Comparison of ENCODE assay signal across 9 cellular contexts in genomic region chr5:78008356-78008967, GRCh38.
DNase-seq lines count a peak whose midpoint lies in the region; ATAC-seq, FAIRE-seq and TF ChIP-seq lines count a peak whose summit lies in the region.
"Had no signal": no experiment of that assay in that cellular context is flagged by ENCODE, and none has a peak within 500 bp of the region (broad histone marks: within the 10 kb centered on the region; RNA-seq: fewer than 3 reads in every experiment).

No MANE protein-coding gene starts in this region.

- no peaks in the 10 kb centered on the region for H3K4me1 Mint-ChIP-seq in activated CD4-positive, alpha-beta T cell treated with anti-CD3 and anti-CD28 coated beads, Interleukin-2, amount 10 ng/mL, durations not matched to agents 24 days and 14 days

- H3K36me3 ChIP-seq in PC-9 (ENCODE audit: low read depth) (no peaks in the 10 kb centered on the region), endothelial cell of umbilical vein (ENCODE audit: control insufficient read depth in 2 of 2, extremely low read depth in 1 of 2, insufficient read depth in 2 of 2, low read length in 2 of 2) (no peaks in the 10 kb centered on the region), osteoblast (ENCODE audit: insufficient read depth, low read length) (no peaks in the 10 kb centered on the region)

- H3F3A ChIP-seq in PC-9 (ENCODE audit: insufficient read depth, low read depth) = peaks cover 5% of the 10 kb centered on the region; the same call in 1 of the 2 replicates

- H2AFZ ChIP-seq in PC-9 (no peak overlapping the region), endothelial cell of umbilical vein (ENCODE audit: low read depth, low read length) (no peak overlapping the region), osteoblast (ENCODE audit: low read length) (no peak overlapping the region)

- peaks cover 5% of the 10 kb centered on the region for H3K9me1 ChIP-seq in endothelial cell of umbilical vein (replicated peaks; ENCODE audit: control insufficient read depth, extremely low read depth, insufficient read depth, low read length)

- H3K4me1 ChIP-seq in PC-9 (replicated peaks; ENCODE audit: insufficient read depth) (no peaks in the 10 kb centered on the region), endothelial cell of umbilical vein (ENCODE audit: control insufficient read depth, extremely low read depth, insufficient read depth, low read length) (no peaks in the 10 kb centered on the region), osteoblast (ENCODE audit: insufficient read depth, low read length) (peaks cover 13% of the 10 kb centered on the region)

- intact Hi-C loops in PC-9 (cut with micrococcal nuclease; ENCODE audit: unreplicated experiment) (loop anchor here (2.0 to 10.0 kb wide), 3 partner anchors 141 to 448 kb away; no protein-coding TSS in a partner anchor), endothelial cell of umbilical vein (cut with micrococcal nuclease) (loop anchor here (1.0 to 5.0 kb wide), 5 partner anchors 141 to 448 kb away; partner anchors contain the start of gene TBCA)
- intact Hi-C loops in activated CD4-positive, alpha-beta T cell treated with anti-CD3 and anti-CD28 coated beads, Interleukin-2, amount 10 ng/mL, durations not matched to agents 24 days and 14 days (cut with micrococcal nuclease) = no loop called here

- no peak overlapping the region for H3K4me2 ChIP-seq in PC-9
- no peak overlapping the region for H3K4me2 ChIP-seq in endothelial cell of umbilical vein (ENCODE audit: insufficient read depth, low read length)
- no peak overlapping the region for H3K4me2 ChIP-seq in osteoblast (ENCODE audit: insufficient read depth, low read length)

- BruUV-seq in PC-9 (replicated peaks; lab: Mats Ljungman, UMichigan) = no TSS peak
- no TSS peak for BruUV-seq in endothelial cell of umbilical vein (replicated peaks; lab: Mats Ljungman, UMichigan)

- H3K9me3 ChIP-seq in PC-9 (ENCODE audit: insufficient read depth, low read depth) (no peaks in the 10 kb centered on the region), endothelial cell of umbilical vein (replicated peaks; ENCODE audit: control insufficient read depth, insufficient read depth, low read length) (no peaks in the 10 kb centered on the region), osteoblast (ENCODE audit: low read depth, low read length) (no peaks in the 10 kb centered on the region)

- CTCF ChIA-PET in PC-9 (lab: Charles Lee) = no interaction called here
- CTCF ChIA-PET in endothelial cell of umbilical vein (lab: Charles Lee) = interaction anchor here (1.0 to 1.8 kb wide), 4 partner anchors 11 to 448 kb away, joined by 4 to 10 read pairs (median 6); no protein-coding TSS in a partner anchor

- H3K27ac Mint-ChIP-seq in activated CD4-positive, alpha-beta T cell treated with anti-CD3 and anti-CD28 coated beads, Interleukin-2, amount 10 ng/mL, durations not matched to agents 24 days and 14 days = no peak overlapping the region

- no peak for DNase-seq in D721Med (ENCODE audit: insufficient read length, low spot score)
- DNase-seq in HT1080 (ENCODE audit: low read depth) = peak; percentile 52
- no peak for DNase-seq in PC-9
- peak; percentile 53 for DNase-seq in endothelial cell of umbilical vein (ENCODE audit: low read depth, low spot score)
- peak; percentile 34 for DNase-seq in osteoblast (ENCODE audit: insufficient read length, low spot score, missing footprints)
- no peak for DNase-seq in activated CD4-positive, alpha-beta T cell treated with anti-CD3 and anti-CD28 coated beads, Interleukin-2, amount 10 ng/mL, durations not matched to agents 24 days and 14 days
- no peak for DNase-seq in activated CD4-positive, alpha-beta T cell treated with anti-CD3 and anti-CD28 coated beads, Interleukin-2, amount 50 U/mL, for 1 hour

- TF ChIP-seq CTCF in D721Med (IDR thresholded peaks at IDR 0.05; ENCODE audit: insufficient read depth, missing control alignments) (peak; percentile 97), PC-9 (conservative IDR thresholded peaks at IDR 0.05) (peak; percentile 80), endothelial cell of umbilical vein (IDR thresholded peaks at IDR 0.05; ENCODE audit: extremely low read depth in 1 of 2, insufficient read depth in 1 of 2, low read depth in 1 of 2, low read length in 2 of 2) (peak; percentile 61 to 62), osteoblast (IDR thresholded peaks at IDR 0.05; ENCODE audit: extremely low read depth, low read depth, low read length) (peak; percentile 93)

- H3K4me3 ChIP-seq in PC-9 (no peak overlapping the region), endothelial cell of umbilical vein (replicated peaks in 1 of 3; ENCODE audit: insufficient read depth in 1 of 3, low read depth in 1 of 3, low read length in 3 of 3) (no peak overlapping the region), osteoblast (ENCODE audit: insufficient read depth, low read length) (no peak overlapping the region)
- H3K4me3 ChIP-seq: skin epidermis had no signal

- no peak overlapping the region for H3K9ac ChIP-seq in endothelial cell of umbilical vein (replicated peaks; ENCODE audit: extremely low read depth, insufficient read depth, low read length)

- H4K20me1 ChIP-seq in PC-9 (ENCODE audit: insufficient read depth) (no peaks in the 10 kb centered on the region), endothelial cell of umbilical vein (replicated peaks; ENCODE audit: control insufficient read depth, extremely low read depth, insufficient read depth, low read length) (no peaks in the 10 kb centered on the region), osteoblast (ENCODE audit: insufficient read depth, low read length) (no peaks in the 10 kb centered on the region)

- H3K27me3 Mint-ChIP-seq in activated CD4-positive, alpha-beta T cell treated with anti-CD3 and anti-CD28 coated beads, Interleukin-2, amount 10 ng/mL, durations not matched to agents 24 days and 14 days = no peaks in the 10 kb centered on the region

- no peaks in the 10 kb centered on the region for H3K9me3 Mint-ChIP-seq in activated CD4-positive, alpha-beta T cell treated with anti-CD3 and anti-CD28 coated beads, Interleukin-2, amount 10 ng/mL, durations not matched to agents 24 days and 14 days

- peak; percentile 84 for FAIRE-seq in D721Med (lab: Jason Lieb, UNC)
- FAIRE-seq in endothelial cell of umbilical vein (lab: Jason Lieb, UNC) = no peak

- H3K36me3 Mint-ChIP-seq in activated CD4-positive, alpha-beta T cell treated with anti-CD3 and anti-CD28 coated beads, Interleukin-2, amount 10 ng/mL, durations not matched to agents 24 days and 14 days (ENCODE audit: low read depth) = no peaks in the 10 kb centered on the region

- H3K79me2 ChIP-seq in PC-9 (ENCODE audit: low read depth) (no peaks in the 10 kb centered on the region), endothelial cell of umbilical vein (ENCODE audit: control insufficient read depth, insufficient read depth, low read length) (no peaks in the 10 kb centered on the region), osteoblast (ENCODE audit: insufficient read depth, low read length) (no peaks in the 10 kb centered on the region)

- ATAC-seq in HG02870 (IDR thresholded peaks at IDR 0.05; ENCODE audit: unreplicated experiment) = no peak

- POLR2A ChIA-PET in PC-9 (lab: Charles Lee; ENCODE audit: unreplicated experiment) = no interaction called here
- POLR2A ChIA-PET in endothelial cell of umbilical vein (lab: Charles Lee) = no interaction called here

- H3K27me3 ChIP-seq in PC-9 (ENCODE audit: insufficient read depth, low read depth) = no peaks in the 10 kb centered on the region
- no peaks in the 10 kb centered on the region for H3K27me3 ChIP-seq in endothelial cell of umbilical vein (ENCODE audit: control insufficient read depth in 2 of 2, insufficient read depth in 2 of 2, low read length in 2 of 2)
- H3K27me3 ChIP-seq in osteoblast (ENCODE audit: insufficient read depth, low read length) = no peaks in the 10 kb centered on the region

- H3K4me3 Mint-ChIP-seq in activated CD4-positive, alpha-beta T cell treated with anti-CD3 and anti-CD28 coated beads, Interleukin-2, amount 10 ng/mL, durations not matched to agents 24 days and 14 days = no peak overlapping the region

- H3K9me2 ChIP-seq in PC-9 (ENCODE audit: insufficient read depth) = no peaks in the 10 kb centered on the region

- TF ChIP-seq POLR2A in endothelial cell of umbilical vein (IDR thresholded peaks at IDR 0.05; ENCODE audit: low read depth, low read length) = no peak

- H3K27ac ChIP-seq in PC-9 = no peak overlapping the region
- H3K27ac ChIP-seq in endothelial cell of umbilical vein (ENCODE audit: insufficient read depth, low read depth, low read length) = no peak overlapping the region
- no peak overlapping the region for H3K27ac ChIP-seq in osteoblast (ENCODE audit: low read depth, low read length)
- H3K27ac ChIP-seq: skin epidermis had no signal

- dilution Hi-C loops in endothelial cell of umbilical vein (cut with MboI; ENCODE audit: extremely low pct_ligation_motif_present, low sequenced_read_pairs) = no loop called here

TF ChIP-seq in endothelial cell of umbilical vein, 7 proteins besides CTCF, POLR2A, EP300 and RAD21:
- TF ChIP-seq EZH2 (IDR thresholded peaks at IDR 0.05; ENCODE audit: borderline replicate concordance, low read depth, low read length, severe bottlenecking) (no peak), GATA2 (IDR thresholded peaks at IDR 0.05; ENCODE audit: insufficient read depth, insufficient read length, low read depth, low read length) (no peak), JUN (IDR thresholded peaks at IDR 0.05; ENCODE audit: borderline replicate concordance, insufficient read depth, insufficient read length, low read depth) (no peak), MYC (IDR thresholded peaks at IDR 0.05; ENCODE audit: low read depth, low read length) (no peak), POLR2AphosphoS5 (IDR thresholded peaks at IDR 0.05; ENCODE audit: insufficient read depth, low read depth, low read length) (no peak), FOS (IDR thresholded peaks at IDR 0.05; ENCODE audit: borderline replicate concordance, insufficient read depth, low read length) (no peak)
- TF ChIP-seq, protein P1, sequence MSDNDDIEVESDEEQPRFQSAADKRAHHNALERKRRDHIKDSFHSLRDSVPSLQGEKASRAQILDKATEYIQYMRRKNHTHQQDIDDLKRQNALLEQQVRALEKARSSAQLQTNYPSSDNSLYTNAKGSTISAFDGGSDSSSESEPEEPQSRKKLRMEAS (IDR thresholded peaks at IDR 0.05; ENCODE audit: insufficient read depth, insufficient read length) = no peak
TF ChIP-seq in endothelial cell of umbilical vein: peak in this region for 0.

Comparison
In these comparisons a context has a peak if more than half of its experiments do, and no peak if none do; other contexts are left out.
1. DNase-seq: peak in HT1080 (single experiment), endothelial cell of umbilical vein (single experiment) and osteoblast (single experiment); none in D721Med (single experiment), PC-9 (0 of 2), activated CD4-positive, alpha-beta T cell treated with anti-CD3 and anti-CD28 coated beads, Interleukin-2, amount 10 ng/mL, durations not matched to agents 24 days and 14 days (single experiment) and activated CD4-positive, alpha-beta T cell treated with anti-CD3 and anti-CD28 coated beads, Interleukin-2, amount 50 U/mL, for 1 hour (single experiment).
2. Peak in every context shown above with its lines, with median percentiles within 50 percentile points of each other: CTCF ChIP-seq.